Comparison of ENCODE assay signal across 25 cellular contexts in genomic region chr6:84860954-84861353, GRCh38.
"Had no signal": no experiment of that assay in that cellular context is flagged by ENCODE, and none has a peak within 500 bp of the region (broad histone marks: within the 10 kb centered on the region; RNA-seq: fewer than 3 reads in every experiment).

No MANE protein-coding gene starts in this region.

- H2AFZ ChIP-seq: parathyroid adenoma had no signal

- H3K27ac ChIP-seq: dorsolateral prefrontal cortex, epithelial cell of prostate, gastrocnemius medialis, lower lobe of right lung, neutrophil, parathyroid adenoma, sigmoid colon, skin epidermis, spleen, thyroid gland, vagina had no signal

- ATAC-seq: esophagus mucosa; gastrocnemius medialis; left ventricle myocardium superior; lower lobe of right lung; mucosa of descending colon; natural killer cell treated with Interleukin-12 subunit alpha and Interleukin-12 subunit beta and Interleukin-15 and Interleukin-18, amount 100 ng/mL, for 72 hours; stimulated activated memory B cell treated with anti-CD40 and anti-IgM and Interleukin-4, amounts not matched to agents 10 μg/mL and 1 μg/mL and 100 μg/mL, for 72 hours; stimulated activated naive CD8-positive, alpha-beta T cell treated with anti-CD3 and anti-CD28 coated beads, Interleukin-15, Interleukin-2, amounts not matched to agents 100 U/mL and 50 U/mL, for 24 hours had no signal

- H3K9ac ChIP-seq: parathyroid adenoma had no signal

- H3K4me1 ChIP-seq: gastrocnemius medialis, lower lobe of right lung, parathyroid adenoma, sigmoid colon, spleen, thyroid gland, vagina had no signal

- H3K27me3 ChIP-seq: gastrocnemius medialis, neutrophil, sigmoid colon, spleen, thyroid gland, vagina had no signal

- H3K4me3 ChIP-seq: dorsolateral prefrontal cortex, gastrocnemius medialis, lower lobe of right lung, mucosa of descending colon, sigmoid colon, skin epidermis, spleen, thyroid gland, vagina had no signal

- H3K79me2 ChIP-seq: parathyroid adenoma had no signal

- H3K36me3 ChIP-seq: gastrocnemius medialis, lower lobe of right lung, neutrophil, sigmoid colon, spleen, thyroid gland, vagina had no signal

- H3K9me3 ChIP-seq: gastrocnemius medialis, lower lobe of right lung, mucosa of descending colon, neutrophil, sigmoid colon, thyroid gland, vagina had no signal

- DNase-seq: cerebellar nuclear complex; cortex of kidney; dorsolateral prefrontal cortex; effector CD8-positive, alpha-beta T cell; endodermal cell; gastrocnemius medialis; head of caudate nucleus; left ventricle myocardium superior; lower lobe of right lung; mucosa of descending colon; naive B cell; sigmoid colon; spleen; stimulated activated CD4-positive, alpha-beta T cell treated with anti-CD3 and anti-CD28 coated beads, Interleukin-4, amount 100 ng/mL, for 4 hours; stimulated activated naive CD8-positive, alpha-beta T cell treated with anti-CD3 and anti-CD28 coated beads, Interleukin-15, Interleukin-2, amounts not matched to agents 100 U/mL and 50 U/mL, for 24 hours; thyroid gland; trophoblast cell had no signal
